ENCODE assay signal across 9 cellular contexts in genomic region chr13:27997904-27998522, GRCh38. TPM values are rescaled to one million over a fixed set of nuclear protein-coding genes. Genes with fewer than 3 reads are reported as not detected.
DNase-seq lines count a peak whose midpoint lies in the region; ATAC-seq and TF ChIP-seq lines count a peak whose summit lies in the region.
"Had no signal": no experiment of that assay in that cellular context is flagged by ENCODE, and none has a peak within 500 bp of the region (broad histone marks: within the 10 kb centered on the region; RNA-seq: fewer than 3 reads in every experiment).

No MANE protein-coding gene starts in this region.

- H3K4me3 ChIP-seq in HUES48 (ENCODE audit: low read depth, low read length) (no peak overlapping the region), SJCRH30 (no peak overlapping the region), fibroblast of villous mesenchyme (ENCODE audit: low read depth, low read length) (no peak overlapping the region), smooth muscle cell (no peak overlapping the region), esophagus squamous epithelium (no peak overlapping the region)

- no peak overlapping the region for H3K9ac ChIP-seq in HUES48 (ENCODE audit: low read depth, low read length)
- H3K9ac ChIP-seq in smooth muscle cell (ENCODE audit: low read depth): no peak overlapping the region

- no peaks in the 10 kb centered on the region for H3F3A ChIP-seq in smooth muscle cell (ENCODE audit: low read depth)

- H3K36me3 ChIP-seq in HUES48 (ENCODE audit: control insufficient read depth, insufficient read depth, low read length) (no peaks in the 10 kb centered on the region), SJCRH30 (no peaks in the 10 kb centered on the region), smooth muscle cell (ENCODE audit: low read depth) (no peaks in the 10 kb centered on the region), esophagus squamous epithelium (no peaks in the 10 kb centered on the region)

- ATAC-seq in HG02610 (IDR thresholded peaks at IDR 0.05; ENCODE audit: unreplicated experiment): no peak
- ATAC-seq: CD8-positive, alpha-beta T cell had no signal

- peak overlapping the region; percentile 21 for H3K27ac ChIP-seq in HUES48 (ENCODE audit: low read depth, low read length)
- no peak overlapping the region for H3K27ac ChIP-seq in SJCRH30
- no peak overlapping the region for H3K27ac ChIP-seq in smooth muscle cell (ENCODE audit: low read depth)
- no peak overlapping the region for H3K27ac ChIP-seq in esophagus squamous epithelium

- H3K9me3 ChIP-seq in HUES48 (ENCODE audit: control insufficient read depth, insufficient read depth, low read length) (no peaks in the 10 kb centered on the region), SJCRH30 (replicated peaks) (no peaks in the 10 kb centered on the region), smooth muscle cell (replicated peaks; ENCODE audit: low read depth) (no peaks in the 10 kb centered on the region), esophagus squamous epithelium (no peaks in the 10 kb centered on the region)

- no peaks in the 10 kb centered on the region for H4K20me1 ChIP-seq in smooth muscle cell (ENCODE audit: low read depth)

- H2AFZ ChIP-seq in smooth muscle cell (ENCODE audit: low read depth): no peak overlapping the region

- 41% methylated on average over 7 of the region's 7 CpGs for WGBS in smooth muscle cell (ENCODE audit: low lambda C conversion rate)
- WGBS in esophagus squamous epithelium, 2 donors: 64 to 67% methylated on average over 7 of the region's 7 CpGs

- TF ChIP-seq POLR2A in esophagus squamous epithelium (IDR thresholded peaks at IDR 0.05): no peak

- DNase-seq in NCI-H2171 treated with DMSO at 0.1 percent for 48 hours (lab: John Stamatoyannopoulos, UW): peak; percentile 0
- no peak for DNase-seq in NCI-H2171 (lab: John Stamatoyannopoulos, UW)
- peak; percentile 44 to 74 for DNase-seq in SJCRH30
- peak; percentile 34 for DNase-seq in fibroblast of villous mesenchyme (ENCODE audit: low read depth)
- no peak for DNase-seq in smooth muscle cell (lab: John Stamatoyannopoulos, UW; ENCODE audit: unreplicated experiment)
- DNase-seq in esophagus squamous epithelium (lab: John Stamatoyannopoulos, UW): no peak

- no peaks in the 10 kb centered on the region for H3K79me2 ChIP-seq in smooth muscle cell (ENCODE audit: low read depth)

- no peak overlapping the region for H3K4me2 ChIP-seq in smooth muscle cell

- TF ChIP-seq CTCF in fibroblast of villous mesenchyme (IDR thresholded peaks at IDR 0.05; ENCODE audit: insufficient read depth, low read depth, low read length) (peak; percentile 53), smooth muscle cell (IDR thresholded peaks at IDR 0.05; ENCODE audit: borderline replicate concordance, insufficient read depth, poor library complexity, severe bottlenecking) (peak; percentile 39), esophagus squamous epithelium (IDR thresholded peaks at IDR 0.05) (peak in 2 of 6 experiments; percentile 14 to 35)

- intact Hi-C loops in esophagus squamous epithelium (cut with DNase I): no loop called here

- H3K4me1 ChIP-seq in HUES48 (ENCODE audit: control insufficient read depth, insufficient read depth, low read length): no peaks in the 10 kb centered on the region
- H3K4me1 ChIP-seq in SJCRH30: no peaks in the 10 kb centered on the region
- no peaks in the 10 kb centered on the region for H3K4me1 ChIP-seq in smooth muscle cell (ENCODE audit: low read depth)
- no peaks in the 10 kb centered on the region for H3K4me1 ChIP-seq in esophagus squamous epithelium

- no peaks in the 10 kb centered on the region for H3K27me3 ChIP-seq in HUES48 (ENCODE audit: control insufficient read depth, insufficient read depth, low read length)
- no peaks in the 10 kb centered on the region for H3K27me3 ChIP-seq in SJCRH30
- peaks cover 4% of the 10 kb centered on the region for H3K27me3 ChIP-seq in smooth muscle cell (ENCODE audit: low read depth)
- H3K27me3 ChIP-seq in esophagus squamous epithelium: no peaks in the 10 kb centered on the region

RNA-seq across cellular contexts. Expression of gene URAD, which starts 9.5 kb away (rescaled TPM):
- not detected in 2 replicates for total RNA-seq in SJCRH30 (2014; rRNA removed; shearing (Covaris generic))
- total RNA-seq in fibroblast of villous mesenchyme (not detected in 2 replicates), smooth muscle cell (not detected in 2 replicates), esophagus squamous epithelium (not detected)
- polyA plus RNA-seq in smooth muscle cell: not detected in 2 replicates
- total RNA-seq: CD8-positive, alpha-beta T cell had no signal

RNA-seq across cellular contexts. Expression of gene CDX2, which starts 28.9 kb away (rescaled TPM):
- not detected in 2 replicates for total RNA-seq in SJCRH30 (2014; rRNA removed; shearing (Covaris generic))
- total RNA-seq in fibroblast of villous mesenchyme: not detected in 2 replicates
- 0.04 and 0.18 TPM in 2 replicates for total RNA-seq in smooth muscle cell
- 0.31 and 0.45 TPM in 2 replicates for polyA plus RNA-seq in smooth muscle cell
- not detected for total RNA-seq in esophagus squamous epithelium
- total RNA-seq: CD8-positive, alpha-beta T cell had no signal

Comparison
In these comparisons a context has a peak if more than half of its experiments do, and no peak if none do; other contexts are left out.
1. DNase-seq: peak in NCI-H2171 treated with DMSO at 0.1 percent for 48 hours (single experiment), SJCRH30 (2 of 2) and fibroblast of villous mesenchyme (single experiment); none in NCI-H2171 (single experiment), smooth muscle cell (single experiment) and esophagus squamous epithelium (single experiment).